7 cellular contexts compared by ENCODE assay signal in genomic region chr9:136579638-136580219, GRCh38. TPM values are rescaled to one million over a fixed set of nuclear protein-coding genes. Genes with fewer than 3 reads are reported as not detected.
DNase-seq lines count a peak whose midpoint lies in the region; ATAC-seq, FAIRE-seq and TF ChIP-seq lines count a peak whose summit lies in the region.
"Not testable (repeated sequence)": the region's sequence is repeated elsewhere in the genome, so short reads cannot be mapped to it uniquely, and the experiment has no call there.

No MANE protein-coding gene starts in this region.

- not testable (repeated sequence) for H3K9me1 ChIP-seq in K562 (ENCODE audit: control insufficient read depth, insufficient read depth, low read length)

- CTCF ChIA-PET in activated CD8-positive, alpha-beta T cell treated with anti-CD3 and anti-CD28 coated beads for 36 hours (lab: Charles Lee); HepG2 (lab: Yijun Ruan, JAX; ENCODE audit: low intra/inter-chr PET ratio, low total read pairs): not testable (repeated sequence)
- CTCF ChIA-PET in K562 (lab: Yijun Ruan, JAX; ENCODE audit: low intra/inter-chr PET ratio) = interaction anchor here (0.7 kb wide), 1 partner anchor 10 kb away, joined by 5 read pairs; no protein-coding TSS in a partner anchor

- FAIRE-seq in K562 (lab: Jason Lieb, UNC); HepG2 (lab: Jason Lieb, UNC): not testable (repeated sequence)

- H3K4me2 ChIP-seq in BLaER1 treated with 17β-estradiol and CSF1 and Interleukin-3, amounts not matched to agents 10 nM and 100 nM = peak overlapping the region; percentile 60 to 93 (median 87)
- 0 out of 2 replicates have a peak overlapping the region, but pooled peaks have one; percentile 6 for H3K4me2 ChIP-seq in K562 (ENCODE audit: insufficient read depth, low read length)
- not testable (repeated sequence) for H3K4me2 ChIP-seq in HepG2 (ENCODE audit: low read depth, low read length)

- not testable (repeated sequence) for TF ChIP-seq EP300 in K562 (IDR thresholded peaks at IDR 0.05; ENCODE audit: low read length); HepG2 (IDR thresholded peaks at IDR 0.05; ENCODE audit: low read depth in 2 of 2, low read length in 2 of 2); HepG2 (CRISPR knock-in tag; IDR thresholded peaks at IDR 0.05; ENCODE audit: borderline replicate concordance)

- TF ChIP-seq POLR2A in K562 (conservative IDR thresholded peaks at IDR 0.05); HepG2 (IDR thresholded peaks at IDR 0.05; ENCODE audit: insufficient read depth in 1 of 2, low read depth in 2 of 2, low read length in 2 of 2): not testable (repeated sequence)

- TF ChIP-seq CTCF in activated CD8-positive, alpha-beta T cell treated with anti-CD3 and anti-CD28 coated beads for 36 hours (IDR thresholded peaks at IDR 0.05); K562 (IDR thresholded peaks at IDR 0.05 in 2 of 3, conservative IDR thresholded peaks at IDR 0.05 in 1 of 3; ENCODE audit: insufficient read depth in 2 of 3, low read depth in 1 of 3, low read length in 3 of 3); HepG2 (CRISPR knock-in tag; IDR thresholded peaks at IDR 0.05); neural crest cell (conservative IDR thresholded peaks at IDR 0.05): not testable (repeated sequence)

- H3K9me3 ChIP-seq in BLaER1 treated with 17β-estradiol and CSF1 and Interleukin-3, amounts not matched to agents 10 nM and 100 nM (replicated peaks in 1 of 11); K562 (replicated peaks; ENCODE audit: control insufficient read depth, insufficient read depth, low read depth, low read length); HepG2 (ENCODE audit: low read length): not testable (repeated sequence)

- H3K4me3 Mint-ChIP-seq in activated CD8-positive, alpha-beta T cell treated with anti-CD3 and anti-CD28 coated beads for 36 hours = not testable (repeated sequence)
- H3K4me3 Mint-ChIP-seq in neural crest cell = peak overlapping the region; percentile 2

- peaks cover 0 to 31% (median 0%) of the 10 kb centered on the region in 11 experiments; a peak in 7 of 22 replicates for H3K27me3 ChIP-seq in BLaER1 treated with 17β-estradiol and CSF1 and Interleukin-3, amounts not matched to agents 10 nM and 100 nM
- not testable (repeated sequence) for H3K27me3 ChIP-seq in K562 (ENCODE audit: control insufficient read depth in 2 of 2, insufficient read depth in 2 of 2, low read length in 2 of 2)
- peaks cover 13 to 39% of the 10 kb centered on the region in 2 experiments; a peak in 3 of 5 replicates for H3K27me3 ChIP-seq in HepG2 (ENCODE audit: control insufficient read depth in 1 of 2, insufficient read depth in 2 of 2, low read length in 2 of 2)

- POLR2A ChIA-PET in activated CD8-positive, alpha-beta T cell treated with anti-CD3 and anti-CD28 coated beads for 36 hours (lab: Charles Lee); K562 (lab: Yijun Ruan, JAX); HepG2 (lab: Yijun Ruan, JAX): not testable (repeated sequence)

- H3K36me3 Mint-ChIP-seq in activated CD8-positive, alpha-beta T cell treated with anti-CD3 and anti-CD28 coated beads for 36 hours (ENCODE audit: low read depth); activated naive CD4-positive, alpha-beta T cell treated with anti-CD3 and anti-CD28 coated beads, Interleukin-2, amount 50 U/mL, for 72 hours; neural crest cell (ENCODE audit: low read depth): not testable (repeated sequence)

- peaks cover 47 to 85% (median 70%) of the 10 kb centered on the region in 10 experiments for H3K4me1 ChIP-seq in BLaER1 treated with 17β-estradiol and CSF1 and Interleukin-3, amounts not matched to agents 10 nM and 100 nM
- H3K4me1 ChIP-seq in K562 (replicated peaks in 1 of 2; ENCODE audit: control insufficient read depth in 2 of 2, insufficient read depth in 2 of 2, low read length in 2 of 2) = peaks cover 11 to 61% of the 10 kb centered on the region in 2 experiments
- not testable (repeated sequence) for H3K4me1 ChIP-seq in HepG2 (ENCODE audit: insufficient read depth, low read length)

- not testable (repeated sequence) for H3K9me3 Mint-ChIP-seq in activated CD8-positive, alpha-beta T cell treated with anti-CD3 and anti-CD28 coated beads for 36 hours; activated naive CD4-positive, alpha-beta T cell treated with anti-CD3 and anti-CD28 coated beads, Interleukin-2, amount 50 U/mL, for 72 hours; neural crest cell

- H3K27ac ChIP-seq in BLaER1 treated with 17β-estradiol and CSF1 and Interleukin-3, amounts not matched to agents 10 nM and 100 nM; K562 (ENCODE audit: extremely low read depth, low read depth, low read length); HepG2 (ENCODE audit: extremely low read length, insufficient read depth, low read length): not testable (repeated sequence)

- H3K79me2 ChIP-seq in K562 (ENCODE audit: control insufficient read depth, insufficient read depth, low read length); HepG2 (ENCODE audit: insufficient read depth, low read length): not testable (repeated sequence)

- peaks cover 0 to 26% (median 5%) of the 10 kb centered on the region in 11 experiments; a peak in 9 of 22 replicates for H4K20me1 ChIP-seq in BLaER1 treated with 17β-estradiol and CSF1 and Interleukin-3, amounts not matched to agents 10 nM and 100 nM
- not testable (repeated sequence) for H4K20me1 ChIP-seq in K562 (replicated peaks; ENCODE audit: control insufficient read depth, insufficient read depth, low read length); HepG2 (ENCODE audit: insufficient read depth, low read length)

- not testable (repeated sequence) for BruUV-seq in K562 (replicated peaks; lab: Mats Ljungman, UMichigan); HepG2 (replicated peaks; lab: Mats Ljungman, UMichigan)

- H3K27ac Mint-ChIP-seq in activated CD8-positive, alpha-beta T cell treated with anti-CD3 and anti-CD28 coated beads for 36 hours; activated naive CD4-positive, alpha-beta T cell treated with anti-CD3 and anti-CD28 coated beads, Interleukin-2, amount 50 U/mL, for 72 hours; neural crest cell (ENCODE audit: unreplicated experiment): not testable (repeated sequence)

- H3K4me3 ChIP-seq in BLaER1 treated with 17β-estradiol and CSF1 and Interleukin-3, amounts not matched to agents 10 nM and 100 nM; K562; HepG2 (replicated peaks in 1 of 3; ENCODE audit: insufficient read depth in 1 of 3, low read depth in 2 of 3, low read length in 3 of 3): not testable (repeated sequence)

- peak; percentile 17 for ATAC-seq in activated CD8-positive, alpha-beta T cell treated with anti-CD3 and anti-CD28 coated beads for 36 hours
- peak; percentile 26 to 40 for ATAC-seq in activated naive CD4-positive, alpha-beta T cell treated with anti-CD3 and anti-CD28 coated beads, Interleukin-2, amount 50 U/mL, for 72 hours
- not testable (repeated sequence) for ATAC-seq in K562, HepG2

- 13% methylated on average over 6 of the region's 9 CpGs for WGBS in K562 (ENCODE audit: insufficient coverage, low coverage, missing lambda C conversion rate)
- WGBS in HepG2 (ENCODE audit: low lambda C conversion rate) = 40% methylated on average over 9 of the region's 9 CpGs

- TF ChIP-seq RAD21 in K562 (CRISPR knock-in tag; conservative IDR thresholded peaks at IDR 0.05 in 1 of 2, IDR thresholded peaks at IDR 0.05 in 1 of 2); HepG2 (CRISPR knock-in tag; IDR thresholded peaks at IDR 0.05): not testable (repeated sequence)

- H3K9ac ChIP-seq in BLaER1 treated with 17β-estradiol and CSF1 and Interleukin-3, amounts not matched to agents 10 nM and 100 nM; HepG2 (ENCODE audit: insufficient read depth, low read depth, low read length): not testable (repeated sequence)
- H3K9ac ChIP-seq in K562 (ENCODE audit: insufficient read depth in 1 of 2, low read depth in 2 of 2, low read length in 2 of 2) = peak overlapping the region in 1 of 2 experiments; percentile 70; a peak in 2 of 4 replicates

- H2AFZ ChIP-seq in K562 (ENCODE audit: low read depth, low read length); HepG2 (ENCODE audit: low read length): not testable (repeated sequence)

- not testable (repeated sequence) for H3K27me3 Mint-ChIP-seq in activated CD8-positive, alpha-beta T cell treated with anti-CD3 and anti-CD28 coated beads for 36 hours; neural crest cell (ENCODE audit: low read depth)

- peak in 2 of 3 experiments; percentile 59 to 70 for DNase-seq in NCI-H1417 (lab: John Stamatoyannopoulos, UW)
- not testable (repeated sequence) for DNase-seq in activated CD8-positive, alpha-beta T cell treated with anti-CD3 and anti-CD28 coated beads for 36 hours; activated naive CD4-positive, alpha-beta T cell treated with anti-CD3 and anti-CD28 coated beads, Interleukin-2, amount 50 U/mL, for 72 hours (ENCODE audit: low spot score in 2 of 2); K562 (ENCODE audit: extremely low read depth in 1 of 4, low spot score in 3 of 4); HepG2 (ENCODE audit: low spot score); neural crest cell (ENCODE audit: low read depth, low spot score)

- not testable (repeated sequence) for H3K4me1 Mint-ChIP-seq in activated CD8-positive, alpha-beta T cell treated with anti-CD3 and anti-CD28 coated beads for 36 hours (ENCODE audit: low read depth)
- peaks cover 15% of the 10 kb centered on the region for H3K4me1 Mint-ChIP-seq in neural crest cell

- intact Hi-C loops in activated CD8-positive, alpha-beta T cell treated with anti-CD3 and anti-CD28 coated beads for 36 hours (cut with micrococcal nuclease); K562 (cut with micrococcal nuclease); HepG2 (cut with micrococcal nuclease; ENCODE audit: unreplicated experiment): not testable (repeated sequence)

- not testable (repeated sequence) for H3K36me3 ChIP-seq in BLaER1 treated with 17β-estradiol and CSF1 and Interleukin-3, amounts not matched to agents 10 nM and 100 nM; K562 (ENCODE audit: control insufficient read depth, insufficient read depth, low read length); HepG2 (replicated peaks in 1 of 2; ENCODE audit: control insufficient read depth in 1 of 2, insufficient read depth in 2 of 2, low read length in 2 of 2)

- in situ Hi-C loops in K562 (cut with MboI); HepG2 (cut with HindIII; ENCODE audit: extremely low pct_ligation_motif_present, low pct_unique_long_range_greater_than_20kb): not testable (repeated sequence)

RNA-seq across cellular contexts. Expression of gene NOTCH1, which starts 33.9 kb away (rescaled TPM):
- total RNA-seq in activated CD8-positive, alpha-beta T cell treated with anti-CD3 and anti-CD28 coated beads for 36 hours = 10 to 100 TPM; 45.7 to 47.6 TPM
- 10 to 100 TPM; 76.4 to 85.5 TPM for total RNA-seq in activated naive CD4-positive, alpha-beta T cell treated with anti-CD3 and anti-CD28 coated beads, Interleukin-2, amount 50 U/mL, for 72 hours
- 19.9 and 65.7 TPM in 2 replicates for total RNA-seq in K562 (2011; cell fraction: chromatin; rRNA removed; ENCODE audit: low replicate concordance)
- total RNA-seq in K562 (2011; cell fraction: nucleolus; rRNA removed) = 52.4 and 65.7 TPM in 2 replicates
- 25.2 and 35.0 TPM in 2 replicates for total RNA-seq in K562 (2011; cell fraction: nucleoplasm; rRNA removed)
- total RNA-seq in K562 (2014; rRNA removed) (7.1 and 12.0 TPM in 2 replicates), K562 (2014; rRNA removed; fragmentation: Illumina TruSeq; extraction: Trizol) (0.69 and 0.73 TPM in 2 replicates), K562 (2015; rRNA removed; fragmentation: Illumina TruSeq; extraction: Trizol) (2.3 and 2.8 TPM in 2 replicates), K562 (2021) (26.7 and 31.4 TPM in 2 replicates), HepG2 (2016; rRNA removed; fragmentation: Illumina TruSeq; extraction: Trizol) (0.22 and 0.35 TPM in 2 replicates), neural crest cell (99.0 and 99.7 TPM in 2 replicates)
- polyA plus RNA-seq in K562 (2011; rRNA removed) (1.2 and 2.2 TPM in 2 replicates), K562 (2014; fragmentation: Illumina TruSeq; extraction: Trizol) (2.6 and 6.3 TPM in 2 replicates), K562 (2014; fragmentation: Nextera tagmentation; extraction: Ambion mirVana) (under 1 TPM; 0.03 to 0.04 TPM), K562 (2014; rRNA removed) (8.2 and 8.6 TPM in 2 replicates), HepG2 (2011; rRNA removed) (0.09 and 0.12 TPM in 2 replicates)
- polyA plus RNA-seq in K562 (2011; cell fraction: cytosol; rRNA removed) = 2.9 and 4.9 TPM in 2 replicates
- 13.3 and 22.9 TPM in 2 replicates for polyA plus RNA-seq in K562 (2011; cell fraction: nucleus; rRNA removed)
- polyA plus RNA-seq in K562 (2012) = 10.2 and 14.1 TPM in 2 replicates
- 2.0 and 2.8 TPM in 2 replicates for polyA minus RNA-seq in K562 (2011; rRNA and poly(A)+ RNA removed)
- polyA minus RNA-seq in K562 (2011; cell fraction: cytosol; rRNA and poly(A)+ RNA removed) = 35.0 and 45.4 TPM in 2 replicates
- polyA minus RNA-seq in K562 (2011; cell fraction: nucleus; rRNA and poly(A)+ RNA removed) = 15.9 and 18.9 TPM in 2 replicates
- total RNA-seq in HepG2 (2016; cell fraction: cytosol; rRNA removed; fragmentation: Illumina TruSeq; extraction: Trizol; ENCODE audit: low read depth) = 0.18 and 0.20 TPM in 2 replicates
- 0.13 and 0.43 TPM in 2 replicates for total RNA-seq in HepG2 (2016; cell fraction: insoluble cytoplasmic fraction; rRNA removed; fragmentation: Illumina TruSeq; extraction: Trizol)
- 0.17 and 0.28 TPM in 2 replicates for total RNA-seq in HepG2 (2016; cell fraction: membrane; rRNA removed; fragmentation: Illumina TruSeq; extraction: Trizol)
- total RNA-seq in HepG2 (2016; cell fraction: nucleus; rRNA removed; fragmentation: Illumina TruSeq; extraction: Trizol) = 0.69 and 1.3 TPM in 2 replicates
- 0.04 and 0.11 TPM in 2 replicates for polyA plus RNA-seq in HepG2 (2011; cell fraction: cytosol; rRNA removed)
- polyA plus RNA-seq in HepG2 (2011; cell fraction: nucleus; rRNA removed) = 0.90 and 1.1 TPM in 2 replicates
- polyA plus RNA-seq in HepG2 (2012) = 0.09 and 0.31 TPM in 2 replicates
- polyA plus RNA-seq in HepG2 (2016; cell fraction: cytosol; fragmentation: Illumina TruSeq; extraction: Trizol; ENCODE audit: low read depth) = 0.02 TPM in 2 replicates
- 0.15 and 0.22 TPM in 2 replicates for polyA plus RNA-seq in HepG2 (2016; cell fraction: insoluble cytoplasmic fraction; fragmentation: Illumina TruSeq; extraction: Trizol; ENCODE audit: low read depth)
- 0.05 and 0.13 TPM in 2 replicates for polyA plus RNA-seq in HepG2 (2016; cell fraction: membrane; fragmentation: Illumina TruSeq; extraction: Trizol; ENCODE audit: low read depth)
- polyA plus RNA-seq in HepG2 (2016; cell fraction: nucleus; fragmentation: Illumina TruSeq; extraction: Trizol; ENCODE audit: insufficient read depth, low read depth) = 1.3 and 1.9 TPM in 2 replicates
- 0.54 and 4.7 TPM in 2 replicates for polyA minus RNA-seq in HepG2 (2011; rRNA and poly(A)+ RNA removed; ENCODE audit: low replicate concordance)
- polyA minus RNA-seq in HepG2 (2011; cell fraction: cytosol; rRNA and poly(A)+ RNA removed) = 0.44 and 0.99 TPM in 2 replicates
- 0.64 and 0.75 TPM in 2 replicates for polyA minus RNA-seq in HepG2 (2011; cell fraction: nucleus; rRNA and poly(A)+ RNA removed)
